28 cellular contexts compared by ENCODE assay signal in genomic region chr18:51037230-51037629, GRCh38. TPM values are rescaled to one million over a fixed set of nuclear protein-coding genes. Genes with fewer than 3 reads are reported as not detected.
DNase-seq lines count a peak whose midpoint lies in the region; ATAC-seq, FAIRE-seq and TF ChIP-seq lines count a peak whose summit lies in the region.
"Had no signal": no experiment of that assay in that cellular context is flagged by ENCODE, and none has a peak within 500 bp of the region (broad histone marks: within the 10 kb centered on the region; RNA-seq: fewer than 3 reads in every experiment).

No MANE protein-coding gene starts in this region.

- no peaks in the 10 kb centered on the region for H3K9me3 ChIP-seq in liver (ENCODE audit: control insufficient read depth in 4 of 4, low read length in 3 of 4)
- H3K9me3 ChIP-seq: ascending aorta, Caco-2, left lung, MG63, SJSA1, tibial nerve had no signal

- no peak overlapping the region for H3K4me3 ChIP-seq in liver (ENCODE audit: low read depth in 1 of 3, low read length in 3 of 3)
- H3K4me3 ChIP-seq: ascending aorta, left lung, MG63, SJSA1, tibial nerve had no signal

- TF ChIP-seq CTCF in VCaP (conservative IDR thresholded peaks at IDR 0.05) (no peak), liver (IDR thresholded peaks at IDR 0.05; ENCODE audit: low read depth, low read length, missing input control) (no peak), progenitor cell of endocrine pancreas (IDR thresholded peaks at IDR 0.05; ENCODE audit: unreplicated experiment) (no peak)

- peak overlapping the region in 1 of 2 donors; percentile 5 for H3K9ac ChIP-seq in liver (ENCODE audit: low read depth in 1 of 2, low read length in 2 of 2)

- H3K4me3 Mint-ChIP-seq in activated CD4-positive, alpha-beta T cell treated with anti-CD3 and anti-CD28 coated beads for 36 hours = no peak overlapping the region
- H3K4me3 Mint-ChIP-seq in progenitor cell of endocrine pancreas (ENCODE audit: low read depth) = no peak overlapping the region
- H3K4me3 Mint-ChIP-seq: activated CD4-positive, alpha-beta memory T cell treated with anti-CD3 and anti-CD28 coated beads for 36 hours; central memory CD8-positive, alpha-beta T cell had no signal

- H3K27me3 ChIP-seq in liver (ENCODE audit: control insufficient read depth in 4 of 4, insufficient read depth in 4 of 4, low read length in 3 of 4) = no peaks in the 10 kb centered on the region
- H3K27me3 ChIP-seq: ascending aorta, foreskin keratinocyte, left lung, MG63, SJSA1, tibial nerve had no signal

- FAIRE-seq in GM12892 (lab: Jason Lieb, UNC) = no peak
- FAIRE-seq: H54 had no signal

- 41% methylated on average over 2 of the region's 2 CpGs for WGBS in liver

- POLR2A ChIA-PET in activated CD4-positive, alpha-beta T cell treated with anti-CD3 and anti-CD28 coated beads for 36 hours (lab: Charles Lee) = interaction anchor here (0.6 kb wide), 1 partner anchor 220 kb away, joined by 3 read pairs; no protein-coding TSS in a partner anchor

- no peak for DNase-seq in activated CD4-positive, alpha-beta T cell treated with anti-CD3 and anti-CD28 coated beads for 36 hours
- DNase-seq in activated CD4-positive, alpha-beta T cell treated with anti-CD3 and anti-CD28 coated beads for 1 hour = no peak
- DNase-seq in progenitor cell of endocrine pancreas (ENCODE audit: low spot score, unreplicated experiment) = no peak
- DNase-seq in NCI-H510A (lab: John Stamatoyannopoulos, UW) = no peak
- no peak for DNase-seq in GM12892 (ENCODE audit: insufficient read length)
- DNase-seq: activated naive CD4-positive, alpha-beta T cell treated with anti-CD3 and anti-CD28 coated beads, Interleukin-2, amount 50 U/mL, for 16 hours; activated T-cell treated with anti-CD3 and anti-CD28 coated beads for 4 hours; AML-193; Caco-2; foreskin keratinocyte; immature natural killer cell; left lung; MG63; midbrain; NCI-H1436 treated with DMSO at 0.1 percent for 48 hours; NCI-H524 treated with DMSO at 0.1 percent for 48 hours; stimulated activated CD4-positive, alpha-beta T cell treated with anti-CD3 and anti-CD28 coated beads, Interleukin-4, amount 100 ng/mL, for 1 hour; T-helper 2 cell had no signal

- TF ChIP-seq POLR2A in GM12892 (IDR thresholded peaks at IDR 0.05; ENCODE audit: low read depth, low read length) = no peak

- peak overlapping the region; percentile 56 for H3K27ac Mint-ChIP-seq in activated CD4-positive, alpha-beta T cell treated with anti-CD3 and anti-CD28 coated beads for 36 hours
- peak overlapping the region; percentile 91 for H3K27ac Mint-ChIP-seq in progenitor cell of endocrine pancreas

- peak; percentile 49 for ATAC-seq in activated CD4-positive, alpha-beta T cell treated with anti-CD3 and anti-CD28 coated beads for 36 hours
- ATAC-seq in GM19397 (IDR thresholded peaks at IDR 0.05; ENCODE audit: unreplicated experiment) = no peak
- ATAC-seq: foreskin keratinocyte, left lung had no signal

- H3K4me1 ChIP-seq in liver (ENCODE audit: control insufficient read depth in 4 of 4, insufficient read depth in 4 of 4, low read length in 3 of 4) = peaks cover 16 to 75% (median 60%) of the 10 kb centered on the region in 4 donors
- H3K4me1 ChIP-seq: Caco-2, SJSA1 had no signal

- H3K36me3 Mint-ChIP-seq in activated CD4-positive, alpha-beta T cell treated with anti-CD3 and anti-CD28 coated beads for 36 hours (ENCODE audit: low read depth) = peaks cover 30% of the 10 kb centered on the region
- H3K36me3 Mint-ChIP-seq in progenitor cell of endocrine pancreas (ENCODE audit: insufficient read depth) = peaks cover 7% of the 10 kb centered on the region

- H3K36me3 ChIP-seq in liver (ENCODE audit: control insufficient read depth in 4 of 4, insufficient read depth in 3 of 4, low read depth in 1 of 4, low read length in 3 of 4) = no peaks in the 10 kb centered on the region
- H3K36me3 ChIP-seq: ascending aorta had no signal

- no peaks in the 10 kb centered on the region for H3K27me3 Mint-ChIP-seq in activated CD4-positive, alpha-beta T cell treated with anti-CD3 and anti-CD28 coated beads for 36 hours
- no peaks in the 10 kb centered on the region for H3K27me3 Mint-ChIP-seq in progenitor cell of endocrine pancreas
- H3K27me3 Mint-ChIP-seq: activated CD4-positive, alpha-beta memory T cell treated with anti-CD3 and anti-CD28 coated beads for 36 hours; central memory CD8-positive, alpha-beta T cell had no signal

- H3K27ac ChIP-seq in VCaP (peak overlapping the region; percentile 34), liver (ENCODE audit: low read depth in 1 of 2, low read length in 2 of 2) (peak overlapping the region; percentile 73 to 92)
- H3K27ac ChIP-seq: 22Rv1, ascending aorta, foreskin keratinocyte, left lung, SJSA1 had no signal

- intact Hi-C loops in activated CD4-positive, alpha-beta T cell treated with anti-CD3 and anti-CD28 coated beads for 36 hours (cut with DNase I, micrococcal nuclease) = no loop called here

- H3K9me3 Mint-ChIP-seq in activated CD4-positive, alpha-beta T cell treated with anti-CD3 and anti-CD28 coated beads for 36 hours (ENCODE audit: low read depth) = no peaks in the 10 kb centered on the region
- no peaks in the 10 kb centered on the region for H3K9me3 Mint-ChIP-seq in progenitor cell of endocrine pancreas (ENCODE audit: low read depth)
- H3K9me3 Mint-ChIP-seq: activated CD4-positive, alpha-beta memory T cell treated with anti-CD3 and anti-CD28 coated beads for 36 hours; central memory CD8-positive, alpha-beta T cell; immature natural killer cell had no signal

- no peak for TF ChIP-seq RAD21 in liver (IDR thresholded peaks at IDR 0.05)

- CTCF ChIA-PET in activated CD4-positive, alpha-beta T cell treated with anti-CD3 and anti-CD28 coated beads for 36 hours (lab: Charles Lee) = interaction anchor here (0.7 to 5.0 kb wide), 5 partner anchors 8 to 140 kb away, joined by 3 to 40 read pairs (median 6); partner anchors contain the start of gene SMAD4

- peaks cover 90% of the 10 kb centered on the region for H3K4me1 Mint-ChIP-seq in activated CD4-positive, alpha-beta T cell treated with anti-CD3 and anti-CD28 coated beads for 36 hours
- peaks cover 45% of the 10 kb centered on the region for H3K4me1 Mint-ChIP-seq in progenitor cell of endocrine pancreas (ENCODE audit: low read depth)

TF ChIP-seq in liver, 16 proteins besides CTCF, POLR2A, EP300 and RAD21 (continues in another document):
- TF ChIP-seq ATF3 (IDR thresholded peaks at IDR 0.05) (no peak), FOXA1 (IDR thresholded peaks at IDR 0.05) (no peak), HNF4A (conservative IDR thresholded peaks at IDR 0.05) (no peak), REST (IDR thresholded peaks at IDR 0.05) (no peak), RXRA (IDR thresholded peaks at IDR 0.05) (no peak), JUND (IDR thresholded peaks at IDR 0.05) (no peak), FOXA2 (IDR thresholded peaks at IDR 0.05) (no peak), NR2F2 (IDR thresholded peaks at IDR 0.05) (no peak), YY1 (IDR thresholded peaks at IDR 0.05) (no peak), SP1 (IDR thresholded peaks at IDR 0.05) (no peak), MAX (IDR thresholded peaks at IDR 0.05) (no peak), GABPA (IDR thresholded peaks at IDR 0.05 in 1 of 2, conservative IDR thresholded peaks at IDR 0.05 in 1 of 2) (no peak), EGR1 (IDR thresholded peaks at IDR 0.05; ENCODE audit: low read depth in 2 of 2) (no peak)

RNA-seq across cellular contexts. Expression of gene SMAD4, which starts 7.2 kb away (rescaled TPM):
- total RNA-seq in activated CD4-positive, alpha-beta T cell treated with anti-CD3 and anti-CD28 coated beads for 36 hours = 10 to 100 TPM; 79.3 to 89.5 TPM
- total RNA-seq in liver (10 to 100 TPM; 38.3 to 65.3 TPM), progenitor cell of endocrine pancreas (164 and 165 TPM in 2 replicates)
- 10 to 100 TPM in 1 of 2 donors, 1 to 10 TPM in 1; 9.3 to 20.0 TPM for polyA plus RNA-seq in liver
- polyA plus RNA-seq in GM12892 (2012; ENCODE audit: missing spikeins) = 44.2 TPM
